In genomic region chr7:126398851-126399529, GRCh38 we compare ENCODE assay signal across 1 cellular context.
TF ChIP-seq lines count a peak whose summit lies in the region.

No MANE protein-coding gene starts in this region.

TF ChIP-seq in GM12878, 131 proteins besides CTCF, POLR2A, EP300 and RAD21:
- TF ChIP-seq E2F8 (IDR thresholded peaks at IDR 0.05; ENCODE audit: low read depth, partially characterized antibody), result no peak
- TF ChIP-seq NFXL1 (IDR thresholded peaks at IDR 0.05; ENCODE audit: borderline replicate concordance), result no peak
- no peak for TF ChIP-seq MAX (IDR thresholded peaks at IDR 0.05; ENCODE audit: low read depth, low read length)
- no peak for TF ChIP-seq MLLT1 (IDR thresholded peaks at IDR 0.05)
- TF ChIP-seq ATF2 (IDR thresholded peaks at IDR 0.05; ENCODE audit: low read length), result no peak
- no peak for TF ChIP-seq SUZ12 (IDR thresholded peaks at IDR 0.05; ENCODE audit: unreplicated experiment)
- TF ChIP-seq PKNOX1 (IDR thresholded peaks at IDR 0.05), result no peak
